Comparison of ENCODE assay signal across 23 cellular contexts in the genomic region with DNA sequence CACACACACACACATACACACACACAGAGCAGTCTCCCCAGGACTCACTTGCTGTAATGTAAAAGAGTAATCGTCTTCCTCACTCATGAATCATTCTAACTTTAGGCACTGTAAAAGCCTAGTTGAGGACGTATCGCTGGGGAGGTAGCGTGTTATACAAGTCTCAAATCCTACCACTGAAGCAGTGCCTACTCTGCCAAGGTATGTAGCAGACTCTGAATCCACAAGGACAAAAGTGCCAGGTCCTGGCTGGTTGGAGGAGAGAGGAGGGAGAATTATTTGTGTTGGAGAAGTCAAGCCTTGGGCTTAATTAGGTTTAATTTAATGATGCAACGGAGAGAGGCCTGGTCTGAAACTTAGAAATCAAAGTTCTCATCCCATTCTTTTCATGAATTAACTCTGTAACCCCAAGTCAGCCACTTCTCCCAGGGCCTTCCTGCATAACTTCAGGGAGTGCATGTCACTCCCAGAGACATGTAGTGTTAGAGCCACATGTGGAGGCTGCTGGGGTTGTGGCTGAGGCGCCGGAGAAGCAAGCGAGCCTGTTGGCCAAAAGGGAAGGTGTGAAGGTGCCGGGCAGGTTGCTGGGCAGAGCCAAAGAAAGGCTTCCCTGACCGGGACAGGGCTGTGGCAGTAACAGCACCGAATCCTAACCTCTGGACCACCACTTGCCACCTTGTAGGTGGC. TPM values are rescaled to one million over a fixed set of nuclear protein-coding genes. Genes with fewer than 3 reads are reported as not detected.
A peak's percentile ranks its signal among the peaks of the same experiment; 100 is the strongest.
DNase-seq lines count a peak whose midpoint lies in the region; ATAC-seq and TF ChIP-seq lines count a peak whose summit lies in the region.
"Had no signal": no experiment of that assay in that cellular context is flagged by ENCODE, and none has a peak within 500 bp of the region (broad histone marks: within the 10 kb centered on the region; RNA-seq: fewer than 3 reads in every experiment).

No MANE protein-coding gene starts in this region.

- no peaks in the 10 kb centered on the region for H3K79me2 ChIP-seq in H9 (ENCODE audit: insufficient read depth, low read length)

- CTCF ChIA-PET in activated B cell treated with CpG ODN at 0.5 μM for 24 hours (lab: Charles Lee) = interaction anchor here (1.0 to 1.4 kb wide), 4 partner anchors 9 to 143 kb away, joined by 3 to 10 read pairs (median 4); no protein-coding TSS in a partner anchor

- no peaks in the 10 kb centered on the region for H4K20me1 ChIP-seq in H9 (ENCODE audit: control insufficient read depth, insufficient read depth, insufficient read length)

- no peak overlapping the region for H4K8ac ChIP-seq in H9 (replicated peaks; ENCODE audit: insufficient read length, low read depth, low read length)

- H3K4me3 Mint-ChIP-seq in H9 = no peak overlapping the region
- H3K4me3 Mint-ChIP-seq in activated B cell treated with CpG ODN at 0.5 μM for 24 hours = no peak overlapping the region
- peak overlapping the region in 5 of 8 donors; percentile 22 to 74 (median 37) for H3K4me3 Mint-ChIP-seq in naive B cell
- H3K4me3 Mint-ChIP-seq in mesothelial cell of epicardium = no peak overlapping the region

- no peak overlapping the region for H3K18ac ChIP-seq in H9 (ENCODE audit: insufficient read length, low read depth, low read length)

- H3K27me3 ChIP-seq in H9 (ENCODE audit: insufficient read depth, low read length) = no peaks in the 10 kb centered on the region

- POLR2A ChIA-PET in activated B cell treated with CpG ODN at 0.5 μM for 24 hours (lab: Charles Lee) = interaction anchor here (0.6 to 1.2 kb wide), 5 partner anchors 14 to 139 kb away, joined by 3 to 8 read pairs (median 4); partner anchors contain the start of genes GOT1 and SLC25A28

- H3K36me3 Mint-ChIP-seq in H9 (ENCODE audit: insufficient read depth in 1 of 3, low read depth in 3 of 3) (no peaks in the 10 kb centered on the region), activated B cell treated with CpG ODN at 0.5 μM for 24 hours (ENCODE audit: low read depth) (no peaks in the 10 kb centered on the region), naive B cell (no peaks in the 10 kb centered on the region), mesothelial cell of epicardium (no peaks in the 10 kb centered on the region)

- no peak overlapping the region for H3K4me2 ChIP-seq in H9 (ENCODE audit: insufficient read depth, insufficient read length, low read length)

- H3K14ac ChIP-seq in H9 (ENCODE audit: insufficient read depth, low read length) = no peak overlapping the region

- no peaks in the 10 kb centered on the region for H3K9me3 ChIP-seq in H9 (ENCODE audit: control insufficient read depth, low read depth, low read length)

- H2BK5ac ChIP-seq in H9 (ENCODE audit: insufficient read length, low read length) = no peak overlapping the region

- H2BK15ac ChIP-seq in H9 (ENCODE audit: low read depth, low read length) = no peak overlapping the region

- no peak overlapping the region for H3K4ac ChIP-seq in H9 (ENCODE audit: low read depth, low read length)

- ATAC-seq in activated B cell treated with CpG ODN at 0.5 μM for 24 hours (ENCODE audit: low read depth) (peak; percentile 18), naive B cell (ENCODE audit: low read depth in 2 of 2) (peak in 1 of 2 donors; percentile 10)
- ATAC-seq: HCT116 had no signal

- TF ChIP-seq CTCF in H9 (conservative IDR thresholded peaks at IDR 0.05) (no peak), activated B cell treated with CpG ODN at 0.5 μM for 24 hours (IDR thresholded peaks at IDR 0.05) (no peak), mesothelial cell of epicardium (IDR thresholded peaks at IDR 0.05; ENCODE audit: unreplicated experiment) (no peak)

- no peak overlapping the region for H2AK5ac ChIP-seq in H9 (ENCODE audit: insufficient read length, low read length)

- H3K4me1 ChIP-seq in H9 (ENCODE audit: insufficient read depth, low read length) = no peaks in the 10 kb centered on the region; the same call in 1 of the 2 replicates

- H3K9me3 Mint-ChIP-seq in H9 (no peaks in the 10 kb centered on the region), activated B cell treated with CpG ODN at 0.5 μM for 24 hours (no peaks in the 10 kb centered on the region), naive B cell (no peaks in the 10 kb centered on the region), mesothelial cell of epicardium (no peaks in the 10 kb centered on the region)

- H2AFZ ChIP-seq in H9 (ENCODE audit: low read length) = no peak overlapping the region

- H4K5ac ChIP-seq in H9 (ENCODE audit: insufficient read length, low read depth, low read length) = no peak overlapping the region

- H3K27ac Mint-ChIP-seq in H9 (0 out of 7 replicates have a peak overlapping the region, but pooled peaks of 1 of the 3 experiments have one; percentile 40), activated B cell treated with CpG ODN at 0.5 μM for 24 hours (peak overlapping the region; percentile 85), naive B cell (peak overlapping the region; percentile 31 to 84 (median 70)), mesothelial cell of epicardium (no peak overlapping the region)

- DNase-seq in H9 = peak; percentile 36
- no peak for DNase-seq in activated B cell treated with CpG ODN at 0.5 μM for 24 hours
- no peak for DNase-seq in naive B cell
- DNase-seq in NCI-H526 (lab: John Stamatoyannopoulos, UW) = no peak
- no peak for DNase-seq in occipital lobe (lab: John Stamatoyannopoulos, UW)
- DNase-seq in mesothelial cell of epicardium (ENCODE audit: low spot score in 2 of 2, unreplicated experiment in 2 of 2) = no peak
- no peak for DNase-seq in stimulated activated CD4-positive, alpha-beta T cell treated with anti-CD3 and anti-CD28 coated beads, Interleukin-4, amount 100 ng/mL, for 4 hours
- DNase-seq: Calu3, DMS79 treated with DMSO at 0.1 percent for 48 hours, GOT3, Karpas-422, NCI-H1092, NCI-H1417 treated with DMSO at 0.1 percent for 48 hours, NCI-H1694 treated with DMSO at 0.1 percent for 48 hours, NCI-H2081, NCI-H2227 treated with DMSO at 0.1 percent for 48 hours, NCI-H69, OCI-M1, SIG-M5, SW 1271 had no signal

- intact Hi-C loops in activated B cell treated with CpG ODN at 0.5 μM for 24 hours (cut with micrococcal nuclease) = no loop called here

- no peak overlapping the region for H3K9ac ChIP-seq in H9 (ENCODE audit: extremely low read depth, insufficient read length, low read length)

- no peak overlapping the region for H4K91ac ChIP-seq in H9 (ENCODE audit: insufficient read length, low read depth, low read length)

- H3K79me1 ChIP-seq in H9 (ENCODE audit: insufficient read depth, low read depth, low read length, poor library complexity, severe bottlenecking) = no peaks in the 10 kb centered on the region

- no peak overlapping the region for H3K23ac ChIP-seq in H9 (ENCODE audit: insufficient read length, low read depth, low read length)

- H3K27ac ChIP-seq in H9 (ENCODE audit: insufficient read length, low read depth, low read length) = no peak overlapping the region
- H3K27ac ChIP-seq: SK-N-MC had no signal

- no peaks in the 10 kb centered on the region for H3K23me2 ChIP-seq in H9 (ENCODE audit: insufficient read length, low read depth, low read length, poor library complexity, severe bottlenecking)

- H3T11ph ChIP-seq in H9 (ENCODE audit: low read length) = no peak overlapping the region

- no peak overlapping the region for H3K56ac ChIP-seq in H9 (ENCODE audit: insufficient read length, low read depth, low read length)

- H3K27me3 Mint-ChIP-seq in H9 (ENCODE audit: low read depth) = peaks cover 2% of the 10 kb centered on the region; the same call in 1 of the 2 replicates
- H3K27me3 Mint-ChIP-seq in activated B cell treated with CpG ODN at 0.5 μM for 24 hours = no peaks in the 10 kb centered on the region
- H3K27me3 Mint-ChIP-seq in naive B cell = no peaks in the 10 kb centered on the region
- H3K27me3 Mint-ChIP-seq in mesothelial cell of epicardium (ENCODE audit: low read depth) = peaks cover 19% of the 10 kb centered on the region

- H2BK20ac ChIP-seq in H9 (ENCODE audit: low read depth, low read length, poor library complexity, severe bottlenecking) = no peak overlapping the region

- no peak overlapping the region for H2BK120ac ChIP-seq in H9 (ENCODE audit: low read depth, low read length, poor library complexity, severe bottlenecking)

- WGBS in H9 (ENCODE audit: extremely low coverage, insufficient read length, low lambda C conversion rate) = no CpG with 5 or more reads among the region's 11 CpGs

- no peak overlapping the region for H2BK12ac ChIP-seq in H9 (ENCODE audit: insufficient read length, low read depth, low read length)

- H3K4me1 Mint-ChIP-seq in H9 (peaks cover 9 to 11% of the 10 kb centered on the region in 2 experiments), activated B cell treated with CpG ODN at 0.5 μM for 24 hours (peaks cover 26% of the 10 kb centered on the region), naive B cell (peaks cover 20 to 24% (median 24%) of the 10 kb centered on the region in 3 donors), mesothelial cell of epicardium (peaks cover 7% of the 10 kb centered on the region)

RNA-seq across cellular contexts. Expression of gene NKX2-3, which starts 36.7 kb away (rescaled TPM):
- not detected in 2 replicates for total RNA-seq in H9 (2021)
- not detected in 2 replicates for total RNA-seq in activated B cell treated with CpG ODN at 0.5 μM for 24 hours
- not detected for polyA plus RNA-seq in naive B cell (ENCODE audit: low read depth in 6 of 6)
- total RNA-seq in occipital lobe = not detected
- total RNA-seq in mesothelial cell of epicardium = not detected in 3 replicates
- total RNA-seq: A673, Calu3 had no signal

RNA-seq across cellular contexts. Expression of gene SLC25A28, which starts 50.8 kb away (rescaled TPM):
- total RNA-seq in H9 (2021) = 19.6 and 22.2 TPM in 2 replicates
- total RNA-seq in activated B cell treated with CpG ODN at 0.5 μM for 24 hours = 45.9 and 47.5 TPM in 2 replicates
- polyA plus RNA-seq in naive B cell (ENCODE audit: low read depth in 6 of 6) = 10 to 100 TPM; 18.0 to 47.8 (median 28.4) TPM
- total RNA-seq in occipital lobe = 18.6 TPM
- 41.2 to 44.8 TPM (median 41.4 TPM) in 3 replicates for total RNA-seq in mesothelial cell of epicardium

Comparison
In these comparisons a context has a peak if more than half of its experiments do, and no peak if none do; other contexts are left out.
1. H3K4me3 Mint-ChIP-seq: peak in naive B cell (5 of 8); none in H9 (0 of 2), activated B cell treated with CpG ODN at 0.5 μM for 24 hours (single experiment) and mesothelial cell of epicardium (single experiment).